16 cellular contexts compared by ENCODE assay signal in the genomic region with DNA sequence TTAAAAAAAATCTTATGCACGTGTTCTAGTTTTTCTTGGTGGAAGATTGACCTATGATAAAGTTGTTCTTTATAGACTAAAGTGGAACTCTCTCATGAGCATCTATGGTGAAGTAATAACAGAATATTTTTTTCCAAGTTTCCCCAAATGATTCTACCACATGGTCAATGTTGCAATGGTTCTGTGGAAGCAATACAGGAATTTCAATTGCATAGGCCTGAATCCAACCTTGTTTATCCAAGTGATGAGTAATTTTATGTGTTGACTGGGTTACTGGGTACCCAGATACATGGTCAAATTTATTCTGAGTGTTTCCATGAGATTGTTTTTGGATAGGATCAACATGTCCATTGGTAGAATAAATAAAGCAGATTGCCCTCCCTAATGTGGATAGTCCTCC.
"Had no signal": no experiment of that assay in that cellular context is flagged by ENCODE, and none has a peak within 500 bp of the region (broad histone marks: within the 10 kb centered on the region; RNA-seq: fewer than 3 reads in every experiment).

No MANE protein-coding gene starts in this region.

- DNase-seq: activated CD4-positive, alpha-beta T cell treated with anti-CD3 and anti-CD28 coated beads, Interleukin-2, amount 10 ng/mL, durations not matched to agents 7 days and 5 days; activated CD8-positive, alpha-beta memory T cell treated with anti-CD3 and anti-CD28 coated beads, Interleukin-2, amount 50 U/mL, for 4 hours; activated effector memory CD4-positive, alpha-beta T cell treated with anti-CD3 and anti-CD28 coated beads, Interleukin-2, amount 50 U/mL, for 16 hours; activated naive CD4-positive, alpha-beta T cell treated with anti-CD3 and anti-CD28 coated beads, Interleukin-2, amount 50 U/mL, for 16 hours; activated T-cell treated with anti-CD3 and anti-CD28 coated beads, Interleukin-2, amount 50 U/mL, for 48 hours; heart right ventricle; pancreas; sigmoid colon; stimulated activated CD4-positive, alpha-beta T cell treated with anti-CD3 and anti-CD28 coated beads, Interleukin-2, amount 100 ng/mL, for 24 hours; stimulated activated naive CD8-positive, alpha-beta T cell treated with anti-CD3 and anti-CD28 coated beads, Interleukin-15, amount 100 ng/mL, for 72 hours; T1000 had no signal

- FAIRE-seq: astrocyte, pancreas had no signal

- H3K27me3 ChIP-seq: heart right ventricle, neutrophil, pancreas, sigmoid colon, vagina had no signal

- H3K4me3 ChIP-seq: heart right ventricle, pancreas, sigmoid colon, vagina had no signal

- H3K36me3 ChIP-seq: heart right ventricle, neutrophil, pancreas, sigmoid colon, vagina had no signal

- ATAC-seq: activated CD4-positive, CD25-positive, alpha-beta regulatory T cell treated with anti-CD3 and anti-CD28 coated beads, Interleukin-2, amount 50 U/mL, for 24 hours; heart right ventricle; natural killer cell treated with Interleukin-12 subunit alpha and Interleukin-12 subunit beta and Interleukin-15 and Interleukin-18, amount 100 ng/mL, for 72 hours; pancreas; stimulated activated naive CD8-positive, alpha-beta T cell treated with anti-CD3 and anti-CD28 coated beads, Interleukin-15, amount 100 ng/mL, for 72 hours had no signal
